In the genomic region with DNA sequence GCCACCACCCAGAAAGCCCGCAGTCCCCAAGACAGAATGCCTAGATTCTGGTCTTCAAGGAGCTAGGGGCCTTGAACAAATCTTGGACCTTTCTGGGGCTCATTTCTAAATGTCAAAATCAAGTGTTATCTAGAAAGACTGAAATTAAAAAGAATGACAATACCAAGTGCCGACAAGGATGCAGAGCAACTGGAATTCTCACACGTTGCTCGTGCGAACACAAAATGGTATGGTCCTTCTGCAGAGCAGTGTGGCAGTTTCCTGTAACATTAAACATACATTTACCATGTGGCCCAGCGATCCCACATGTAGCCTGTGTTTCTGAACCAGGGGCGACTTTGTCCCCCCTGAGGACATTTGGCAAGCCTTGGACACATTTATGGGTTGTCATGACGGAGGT, we compare ENCODE assay signal across 20 cellular contexts.
DNase-seq lines count a peak whose midpoint lies in the region; ATAC-seq and TF ChIP-seq lines count a peak whose summit lies in the region.
"Had no signal": no experiment of that assay in that cellular context is flagged by ENCODE, and none has a peak within 500 bp of the region (broad histone marks: within the 10 kb centered on the region; RNA-seq: fewer than 3 reads in every experiment).

No MANE protein-coding gene starts in this region.

- peaks cover 5 to 27% (median 9%) of the 10 kb centered on the region in 3 donors for H3K4me1 Mint-ChIP-seq in T-cell
- H3K4me1 Mint-ChIP-seq: activated T-helper 17 cell treated with anti-CD3 and anti-CD28 coated beads, Interleukin-2, amount 50 U/mL, for 72 hours had no signal

- no peak overlapping the region for H3K4me3 Mint-ChIP-seq in T-cell
- H3K4me3 Mint-ChIP-seq: activated naive CD8-positive, alpha-beta T cell treated with anti-CD3 and anti-CD28 coated beads, Interleukin-2, amount 50 U/mL, for 24 hours; activated T-helper 17 cell treated with anti-CD3 and anti-CD28 coated beads, Interleukin-2, amount 50 U/mL, for 72 hours had no signal

- CTCF ChIA-PET in T-cell (lab: Charles Lee), result no interaction called here

- no peaks in the 10 kb centered on the region; the same call in 1 of the 2 replicates for H3K79me2 ChIP-seq in GM23248 (ENCODE audit: insufficient read depth)

- DNase-seq in GM23248 (no peak), ascending aorta (ENCODE audit: low spot score in 2 of 2) (no peak), mesenchymal stem cell (no peak), NCI-H1694 (lab: John Stamatoyannopoulos, UW) (no peak), T-cell (no peak)
- DNase-seq: activated CD4-positive, alpha-beta T cell treated with anti-CD3 and anti-CD28 coated beads for 48 hours; activated naive CD8-positive, alpha-beta T cell treated with anti-CD3 and anti-CD28 coated beads, Interleukin-2, amount 50 U/mL, for 24 hours; Calu3; EL; GOT3; left lung; NCI-H2171; NCI-H526 treated with DMSO at 0.1 percent for 48 hours; pancreas; small intestine; stimulated activated CD4-positive, alpha-beta T cell treated with anti-CD3 and anti-CD28 coated beads, Interleukin-4, amount 100 ng/mL, for 1 hour; testis had no signal

- H3K23ac ChIP-seq in mesenchymal stem cell (ENCODE audit: low read length in 2 of 2), result no peak overlapping the region

- H3K36me3 ChIP-seq in GM23248 (ENCODE audit: low read depth) (no peaks in the 10 kb centered on the region), ascending aorta (no peaks in the 10 kb centered on the region), mesenchymal stem cell (ENCODE audit: control insufficient read depth in 1 of 2, insufficient read depth in 2 of 2, low read depth in 1 of 2, low read length in 2 of 2) (peaks cover 0 to 5% of the 10 kb centered on the region in 2 experiments), stomach smooth muscle (ENCODE audit: control insufficient read depth in 2 of 2, insufficient read depth in 2 of 2, low read length in 2 of 2) (no peaks in the 10 kb centered on the region)
- H3K36me3 ChIP-seq: left lung, pancreas had no signal

- TF ChIP-seq CTCF in ascending aorta (IDR thresholded peaks at IDR 0.05), result no peak

- ATAC-seq in GM21737 (IDR thresholded peaks at IDR 0.05; ENCODE audit: unreplicated experiment), result no peak
- no peak for ATAC-seq in T-cell (replicated peaks in 1 of 4)
- ATAC-seq: activated naive CD8-positive, alpha-beta T cell treated with anti-CD3 and anti-CD28 coated beads, Interleukin-2, amount 50 U/mL, for 24 hours; activated T-helper 17 cell treated with anti-CD3 and anti-CD28 coated beads, Interleukin-2, amount 50 U/mL, for 72 hours had no signal

- peak overlapping the region; percentile 69 for H3K27ac ChIP-seq in GM23248
- peak overlapping the region; percentile 53 to 61 for H3K27ac ChIP-seq in ascending aorta
- H3K27ac ChIP-seq in mesenchymal stem cell (ENCODE audit: low read length, poor library complexity, severe bottlenecking), result no peak overlapping the region
- peak overlapping the region; percentile 46 for H3K27ac ChIP-seq in stomach smooth muscle (ENCODE audit: low read length)
- H3K27ac ChIP-seq: pancreas had no signal

- H3K9ac ChIP-seq in GM23248, result 0 out of 2 replicates have a peak overlapping the region, but pooled peaks have one; percentile 48
- H3K9ac ChIP-seq in mesenchymal stem cell (ENCODE audit: low read length), result peak overlapping the region; percentile 84
- no peak overlapping the region for H3K9ac ChIP-seq in stomach smooth muscle (ENCODE audit: low read length in 2 of 2)

- no peak overlapping the region for H4K91ac ChIP-seq in mesenchymal stem cell (ENCODE audit: low read length)

- H2BK15ac ChIP-seq in mesenchymal stem cell (ENCODE audit: low read depth, poor library complexity, severe bottlenecking), result no peak overlapping the region

- H3K36me3 Mint-ChIP-seq in T-cell, result no peaks in the 10 kb centered on the region

- no peak overlapping the region for H3K18ac ChIP-seq in mesenchymal stem cell (ENCODE audit: low read depth in 1 of 2, low read length in 2 of 2)

- H3K4ac ChIP-seq in mesenchymal stem cell (ENCODE audit: low read depth in 1 of 2, low read length in 2 of 2), result no peak overlapping the region

- peak overlapping the region; percentile 63 for H3K4me2 ChIP-seq in GM23248 (ENCODE audit: unreplicated experiment)
- no peak overlapping the region for H3K4me2 ChIP-seq in mesenchymal stem cell (ENCODE audit: low read length, poor library complexity, severe bottlenecking)

- no peak overlapping the region for H2BK120ac ChIP-seq in mesenchymal stem cell (ENCODE audit: low read depth, low read length)

- H2AK5ac ChIP-seq in mesenchymal stem cell (ENCODE audit: low read length, severe bottlenecking), result no peak overlapping the region

- no peaks in the 10 kb centered on the region for H3K27me3 Mint-ChIP-seq in T-cell

- H3K4me3 ChIP-seq in GM23248 (no peak overlapping the region), ascending aorta (no peak overlapping the region), mesenchymal stem cell (ENCODE audit: insufficient read depth in 1 of 2, low read depth in 1 of 2, low read length in 2 of 2) (no peak overlapping the region), stomach smooth muscle (ENCODE audit: low read length in 2 of 2) (no peak overlapping the region)
- H3K4me3 ChIP-seq: left lung, pancreas, testis had no signal

- no peaks in the 10 kb centered on the region for H3K9me2 ChIP-seq in GM23248 (ENCODE audit: insufficient read depth)

- H2BK5ac ChIP-seq in mesenchymal stem cell (ENCODE audit: low read depth, low read length, poor library complexity, severe bottlenecking), result no peak overlapping the region

- no peaks in the 10 kb centered on the region for H3K27me3 ChIP-seq in GM23248 (replicated peaks; ENCODE audit: insufficient read depth)
- H3K27me3 ChIP-seq in ascending aorta, result no peaks in the 10 kb centered on the region
- H3K27me3 ChIP-seq in mesenchymal stem cell (ENCODE audit: control insufficient read depth in 1 of 2, insufficient read depth in 1 of 2, low read length in 2 of 2), result no peaks in the 10 kb centered on the region
- H3K27me3 ChIP-seq in stomach smooth muscle (ENCODE audit: control insufficient read depth in 1 of 2, insufficient read depth in 2 of 2, low read length in 2 of 2), result no peaks in the 10 kb centered on the region
- H3K27me3 ChIP-seq: pancreas, testis had no signal

- 0 out of 2 replicates have a peak, but pooled peaks cover 9% of the 10 kb centered on the region for H3F3A ChIP-seq in GM23248 (ENCODE audit: insufficient read depth)

- in situ Hi-C loops in GM23248 (cut with MboI), result no loop called here

- 80 to 81% methylated on average over 8 of the region's 8 CpGs for WGBS in GM23248 (ENCODE audit: low coverage in 1 of 2, low lambda C conversion rate in 2 of 2, missing lambda C conversion rate in 2 of 2), 2 experiments
- 95% methylated on average over 8 of the region's 8 CpGs for WGBS in mesenchymal stem cell

- H3K9me3 ChIP-seq in GM23248 (ENCODE audit: low read depth) (no peaks in the 10 kb centered on the region), ascending aorta (peaks cover 0 to 5% of the 10 kb centered on the region in 2 donors), mesenchymal stem cell (ENCODE audit: control insufficient read depth, low read length) (peaks cover 5% of the 10 kb centered on the region), stomach smooth muscle (ENCODE audit: control insufficient read depth in 2 of 2, low read length in 2 of 2) (peaks cover 0 to 6% of the 10 kb centered on the region in 2 donors)
- H3K9me3 ChIP-seq: pancreas, testis had no signal

- H3K4me1 ChIP-seq in GM23248 (ENCODE audit: insufficient read depth) (peaks cover 22% of the 10 kb centered on the region), ascending aorta (peaks cover 0 to 3% of the 10 kb centered on the region in 2 donors), mesenchymal stem cell (ENCODE audit: control insufficient read depth, insufficient read depth, low read depth, low read length) (peaks cover 8% of the 10 kb centered on the region), stomach smooth muscle (ENCODE audit: control insufficient read depth, insufficient read depth, low read length) (peaks cover 40% of the 10 kb centered on the region)
- H3K4me1 ChIP-seq: pancreas, testis had no signal

- intact Hi-C loops in ascending aorta (cut with DNase I), result no loop called here

- H3K79me1 ChIP-seq in mesenchymal stem cell (replicated peaks; ENCODE audit: low read length, poor library complexity, severe bottlenecking), result peaks cover 9% of the 10 kb centered on the region

- no peak overlapping the region for H3K27ac Mint-ChIP-seq in T-cell
- H3K27ac Mint-ChIP-seq: activated naive CD8-positive, alpha-beta T cell treated with anti-CD3 and anti-CD28 coated beads, Interleukin-2, amount 50 U/mL, for 24 hours; activated T-helper 17 cell treated with anti-CD3 and anti-CD28 coated beads, Interleukin-2, amount 50 U/mL, for 72 hours had no signal

- H2AFZ ChIP-seq in GM23248 (no peak overlapping the region), mesenchymal stem cell (ENCODE audit: low read depth, low read length) (no peak overlapping the region)

- POLR2A ChIA-PET in T-cell (lab: Charles Lee), result no interaction called here

- no peaks in the 10 kb centered on the region for H4K20me1 ChIP-seq in GM23248 (ENCODE audit: insufficient read depth)

- peaks cover 3 to 7% (median 4%) of the 10 kb centered on the region in 3 donors for H3K9me3 Mint-ChIP-seq in T-cell
- H3K9me3 Mint-ChIP-seq: activated naive CD8-positive, alpha-beta T cell treated with anti-CD3 and anti-CD28 coated beads, Interleukin-2, amount 50 U/mL, for 24 hours had no signal

- H4K8ac ChIP-seq in mesenchymal stem cell (ENCODE audit: low read length), result no peak overlapping the region

- H2BK12ac ChIP-seq in mesenchymal stem cell (ENCODE audit: low read length in 2 of 2), result no peak overlapping the region

- H3K14ac ChIP-seq in mesenchymal stem cell (ENCODE audit: low read length in 2 of 2), result no peak overlapping the region

Comparison
In these comparisons a context has a peak if more than half of its experiments do, and no peak if none do; other contexts are left out.
1. H3K9ac ChIP-seq: peak in GM23248 (single experiment) and mesenchymal stem cell (single experiment); none in stomach smooth muscle (0 of 2).